In genomic region chr19:46776927-46777911, GRCh38 we compare ENCODE assay signal across 1 cellular context.
TF ChIP-seq lines count a peak whose summit lies in the region.

No MANE protein-coding gene starts in this region.

TF ChIP-seq in HCT116, 20 proteins besides CTCF, POLR2A, EP300 and RAD21:
- no peak for TF ChIP-seq FOSL1 (IDR thresholded peaks at IDR 0.05; ENCODE audit: low read depth)
- no peak for TF ChIP-seq ZNF274 (IDR thresholded peaks at IDR 0.05; ENCODE audit: low read depth, low read length)
- no peak for TF ChIP-seq POLR2AphosphoS5 (IDR thresholded peaks at IDR 0.05; ENCODE audit: low read depth, low read length)
